ENCODE assay signal across 8 cellular contexts in genomic region chr19:6802336-6803035, GRCh38. TPM values are rescaled to one million over a fixed set of nuclear protein-coding genes. Genes with fewer than 3 reads are reported as not detected.
A peak's percentile ranks its signal among the peaks of the same experiment; 100 is the strongest.
DNase-seq lines count a peak whose midpoint lies in the region; ATAC-seq lines count a peak whose summit lies in the region.

No MANE protein-coding gene starts in this region.

- no peaks in the 10 kb centered on the region for H3K9me3 Mint-ChIP-seq in activated T-helper 1 cell treated with anti-CD3 and anti-CD28 coated beads, Interleukin-12 subunit alpha, Interleukin-12 subunit beta, Interleukin-2, Interleukin-4 antibody, amounts not matched to agents 30 ng/mL and 10 ng/mL and 1 ng/mL, durations not matched to agents 14 hours and 24 hours and 36 hours

- H3K4me3 Mint-ChIP-seq in activated T-helper 1 cell treated with anti-CD3 and anti-CD28 coated beads, Interleukin-12 subunit alpha, Interleukin-12 subunit beta, Interleukin-2, Interleukin-4 antibody, amounts not matched to agents 30 ng/mL and 10 ng/mL and 1 ng/mL, durations not matched to agents 14 hours and 24 hours and 36 hours = peak overlapping the region; percentile 86

- H3K9ac ChIP-seq in ES-I3 (ENCODE audit: low read depth, low read length) = peak overlapping the region; percentile 4; the same call in 1 of the 2 replicates

- ATAC-seq in HG02571 (IDR thresholded peaks at IDR 0.05; ENCODE audit: unreplicated experiment) (peak; percentile 57), HG03025 (IDR thresholded peaks at IDR 0.05; ENCODE audit: low FRiP score, unreplicated experiment) (no peak)

- H3K27ac Mint-ChIP-seq in activated T-helper 1 cell treated with anti-CD3 and anti-CD28 coated beads, Interleukin-12 subunit alpha, Interleukin-12 subunit beta, Interleukin-2, Interleukin-4 antibody, amounts not matched to agents 30 ng/mL and 10 ng/mL and 1 ng/mL, durations not matched to agents 14 hours and 24 hours and 36 hours = peak overlapping the region; percentile 98

- peaks cover 10% of the 10 kb centered on the region for H3K4me1 ChIP-seq in ES-I3 (ENCODE audit: insufficient read depth, low read length)

- intact Hi-C loops in activated T-helper 1 cell treated with anti-CD3 and anti-CD28 coated beads, Interleukin-12 subunit alpha, Interleukin-12 subunit beta, Interleukin-2, Interleukin-4 antibody, amounts not matched to agents 30 ng/mL and 10 ng/mL and 1 ng/mL, durations not matched to agents 14 hours and 24 hours and 36 hours (cut with micrococcal nuclease) = loop anchor here (1.0 to 5.0 kb wide), 4 partner anchors 12 to 130 kb away; partner anchors contain the start of gene TNFSF14

- H3K36me3 ChIP-seq in ES-I3 (ENCODE audit: insufficient read depth, low read length) = no peaks in the 10 kb centered on the region

- no peaks in the 10 kb centered on the region for H3K9me3 ChIP-seq in ES-I3 (ENCODE audit: control insufficient read depth, insufficient read depth, low read length)

- H3K4me1 Mint-ChIP-seq in activated T-helper 1 cell treated with anti-CD3 and anti-CD28 coated beads, Interleukin-12 subunit alpha, Interleukin-12 subunit beta, Interleukin-2, Interleukin-4 antibody, amounts not matched to agents 30 ng/mL and 10 ng/mL and 1 ng/mL, durations not matched to agents 14 hours and 24 hours and 36 hours (ENCODE audit: low read depth) = peaks cover 55% of the 10 kb centered on the region

- peak; percentile 28 for DNase-seq in OCI-M2 (lab: John Stamatoyannopoulos, UW; ENCODE audit: unreplicated experiment)
- DNase-seq in activated T-helper 1 cell treated with anti-CD3 and anti-CD28 coated beads, Interleukin-12 subunit alpha, Interleukin-12 subunit beta, Interleukin-2, Interleukin-4 antibody, amounts not matched to agents 30 ng/mL and 10 ng/mL and 1 ng/mL, durations not matched to agents 14 hours and 24 hours and 36 hours (ENCODE audit: low spot score) = peak; percentile 65
- peak; percentile 33 for DNase-seq in kidney tubule cell (ENCODE audit: low spot score)
- peak; percentile 86 for DNase-seq in stimulated activated CD8-positive, alpha-beta memory T cell treated with anti-CD3 and anti-CD28 coated beads, Interleukin-4, amount 100 ng/mL, for 48 hours
- DNase-seq in SHP77 treated with DMSO at 0.1 percent for 48 hours (lab: John Stamatoyannopoulos, UW) = no peak

- H3K27me3 Mint-ChIP-seq in activated T-helper 1 cell treated with anti-CD3 and anti-CD28 coated beads, Interleukin-12 subunit alpha, Interleukin-12 subunit beta, Interleukin-2, Interleukin-4 antibody, amounts not matched to agents 30 ng/mL and 10 ng/mL and 1 ng/mL, durations not matched to agents 14 hours and 24 hours and 36 hours (ENCODE audit: insufficient read depth) = no peaks in the 10 kb centered on the region

- peaks cover 28% of the 10 kb centered on the region for H3K36me3 Mint-ChIP-seq in activated T-helper 1 cell treated with anti-CD3 and anti-CD28 coated beads, Interleukin-12 subunit alpha, Interleukin-12 subunit beta, Interleukin-2, Interleukin-4 antibody, amounts not matched to agents 30 ng/mL and 10 ng/mL and 1 ng/mL, durations not matched to agents 14 hours and 24 hours and 36 hours (ENCODE audit: low read depth)

RNA-seq across cellular contexts. Expression of gene VAV1, which starts 30.0 kb away (rescaled TPM):
- 86.8 and 90.4 TPM in 2 replicates for total RNA-seq in activated T-helper 1 cell treated with anti-CD3 and anti-CD28 coated beads, Interleukin-12 subunit alpha, Interleukin-12 subunit beta, Interleukin-2, Interleukin-4 antibody, amounts not matched to agents 30 ng/mL and 10 ng/mL and 1 ng/mL, durations not matched to agents 14 hours and 24 hours and 36 hours

RNA-seq across cellular contexts. Expression of gene SH2D3A, which starts 35.3 kb away (rescaled TPM):
- total RNA-seq in activated T-helper 1 cell treated with anti-CD3 and anti-CD28 coated beads, Interleukin-12 subunit alpha, Interleukin-12 subunit beta, Interleukin-2, Interleukin-4 antibody, amounts not matched to agents 30 ng/mL and 10 ng/mL and 1 ng/mL, durations not matched to agents 14 hours and 24 hours and 36 hours = 15.0 and 15.6 TPM in 2 replicates
